Comparison of ENCODE assay signal across 13 cellular contexts in the genomic region with DNA sequence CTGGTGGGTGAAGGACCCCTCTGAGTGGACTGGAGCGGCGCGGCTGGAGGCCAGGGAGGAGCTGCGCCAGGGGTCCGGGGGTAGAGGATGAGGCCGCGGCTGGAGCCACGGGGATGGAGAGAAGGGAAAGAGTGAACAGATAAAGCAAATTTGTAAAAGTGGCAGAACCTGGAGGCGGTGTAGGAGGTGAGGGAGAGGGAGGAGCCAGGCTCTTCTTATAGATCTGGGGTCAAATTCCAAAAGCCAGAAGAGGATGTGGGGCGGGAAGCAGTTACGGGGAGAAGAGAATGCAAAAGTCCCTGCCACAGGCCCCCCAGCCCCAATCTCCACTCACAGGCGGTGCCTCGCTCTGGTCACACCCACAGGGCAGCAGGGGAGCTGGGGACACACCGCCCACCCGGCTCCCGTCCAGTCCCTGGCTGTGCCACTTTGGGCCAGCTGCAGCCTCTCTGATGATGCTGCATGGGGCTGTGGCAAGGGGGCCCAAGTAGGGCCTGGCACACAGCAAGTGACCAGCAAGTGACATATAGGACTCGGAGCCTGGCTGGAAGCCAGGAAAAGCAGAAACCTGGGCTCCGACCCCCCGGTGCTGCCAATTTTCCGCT. TPM values are rescaled to one million over a fixed set of nuclear protein-coding genes. Genes with fewer than 3 reads are reported as not detected.
A peak's percentile ranks its signal among the peaks of the same experiment; 100 is the strongest.
DNase-seq lines count a peak whose midpoint lies in the region; ATAC-seq, FAIRE-seq and TF ChIP-seq lines count a peak whose summit lies in the region.
"Had no signal": no experiment of that assay in that cellular context is flagged by ENCODE, and none has a peak within 500 bp of the region (broad histone marks: within the 10 kb centered on the region; RNA-seq: fewer than 3 reads in every experiment).

No MANE protein-coding gene starts in this region.

- H3K56ac ChIP-seq in IMR-90 (ENCODE audit: extremely low read depth, insufficient read depth, low read length): no peak overlapping the region

- H4K91ac ChIP-seq in IMR-90 (ENCODE audit: insufficient read depth, low read depth, low read length): no peak overlapping the region

- no peaks in the 10 kb centered on the region for H4K20me1 ChIP-seq in IMR-90 (ENCODE audit: insufficient read depth, low read length)

- no peak overlapping the region for H2AK5ac ChIP-seq in IMR-90 (ENCODE audit: low read depth, low read length)

- no peak overlapping the region for H3K9ac ChIP-seq in IMR-90 (ENCODE audit: low read depth, low read length)

- no peak overlapping the region for H4K5ac ChIP-seq in IMR-90 (ENCODE audit: low read depth, low read length)

- H3K4me3 Mint-ChIP-seq in Caco-2 (ENCODE audit: unreplicated experiment): peak overlapping the region; percentile 75
- H3K4me3 Mint-ChIP-seq in neural crest cell: peak overlapping the region; percentile 62

- H3K27me3 ChIP-seq in Caco-2 (replicated peaks; ENCODE audit: control insufficient read depth, insufficient read depth, low read length) (no peaks in the 10 kb centered on the region; the same call in 1 of the 2 replicates), IMR-90 (ENCODE audit: control insufficient read depth, insufficient read depth, low read length) (peaks cover 23% of the 10 kb centered on the region)

- H3K4me2 ChIP-seq in IMR-90 (ENCODE audit: low read depth, low read length): no peak overlapping the region; the same call in 1 of the 2 replicates

- H3K9me1 ChIP-seq in IMR-90 (ENCODE audit: insufficient read depth, low read length): no peaks in the 10 kb centered on the region; the same call in 1 of the 2 replicates

- H3K79me1 ChIP-seq in IMR-90 (ENCODE audit: low read depth in 1 of 2, low read length in 2 of 2): no peaks in the 10 kb centered on the region

- intact Hi-C loops in Caco-2 (cut with micrococcal nuclease; ENCODE audit: unreplicated experiment) (loop anchor here (2.0 kb wide), 1 partner anchor 188 kb away; no protein-coding TSS in a partner anchor), IMR-90 (cut with micrococcal nuclease) (no loop called here)

- H2BK5ac ChIP-seq in IMR-90 (ENCODE audit: low read depth, low read length, poor library complexity, severe bottlenecking): no peak overlapping the region

- POLR2A ChIA-PET in Caco-2 (lab: Charles Lee): no interaction called here
- POLR2A ChIA-PET in IMR-90 (lab: Charles Lee; ENCODE audit: unreplicated experiment): interaction anchor here (0.7 kb wide), 1 partner anchor 30 kb away, joined by 3 read pairs; no protein-coding TSS in a partner anchor

- no peak overlapping the region for H3K23ac ChIP-seq in IMR-90 (ENCODE audit: low read depth, low read length)

- TF ChIP-seq POLR2A in IMR-90 (IDR thresholded peaks at IDR 0.05; ENCODE audit: low read depth, low read length): no peak
- TF ChIP-seq POLR2A in GM12892 (IDR thresholded peaks at IDR 0.05; ENCODE audit: low read depth, low read length): no peak

- TF ChIP-seq RAD21 in IMR-90 (IDR thresholded peaks at IDR 0.05; ENCODE audit: low read length): no peak

- DNase-seq in Caco-2: peak in 1 of 2 experiments; percentile 34
- DNase-seq in IMR-90: no peak
- peak; percentile 31 for DNase-seq in coronary artery (ENCODE audit: low spot score)
- DNase-seq in neural crest cell (ENCODE audit: low read depth, low spot score): no peak
- no peak for DNase-seq in GM12892 (ENCODE audit: insufficient read length)
- no peak for DNase-seq in activated T-cell treated with anti-CD3 and anti-CD28 coated beads, Interleukin-2, amount 50 U/mL, for 1 hour

- CTCF ChIA-PET in Caco-2 (lab: Charles Lee) (interaction anchor here (0.5 to 2.5 kb wide), 23 partner anchors 9 to 666 kb away, joined by 3 to 25 read pairs (median 5); a partner anchor contains a TSS), IMR-90 (lab: Yijun Ruan, JAX) (interaction anchor here (1.0 to 1.4 kb wide), 3 partner anchors 29 to 257 kb away, joined by 3 to 4 read pairs (median 3); no protein-coding TSS in a partner anchor)

- H3K27ac ChIP-seq in IMR-90 (ENCODE audit: insufficient read depth, low read length) (no peak overlapping the region), coronary artery (no peak overlapping the region)
- H3K27ac ChIP-seq: epithelial cell of prostate, suprapubic skin had no signal

- peaks cover 11% of the 10 kb centered on the region for H3K4me1 ChIP-seq in Caco-2
- H3K4me1 ChIP-seq in IMR-90 (ENCODE audit: control insufficient read depth, insufficient read depth, low read length): no peaks in the 10 kb centered on the region

- FAIRE-seq in GM12892 (lab: Jason Lieb, UNC): no peak

- WGBS in IMR-90 (ENCODE audit: extremely low coverage in 2 of 2, insufficient read length in 1 of 2), 2 experiments: 9% methylated on average over 7 of the region's 20 CpGs; no CpG with 5 or more reads in 1 of the 2 experiments

- no peak overlapping the region for H3K14ac ChIP-seq in IMR-90 (replicated peaks; ENCODE audit: low read depth, low read length)

- BruUV-seq in Caco-2 (replicated peaks; lab: Mats Ljungman, UMichigan) (no TSS peak), IMR-90 (replicated peaks; lab: Mats Ljungman, UMichigan) (no TSS peak)

- in situ Hi-C loops in IMR-90 (cut with MboI; ENCODE audit: low sequenced_read_pairs): no loop called here

- H2BK20ac ChIP-seq in IMR-90 (ENCODE audit: low read depth, low read length): no peak overlapping the region

- H3K9me3 ChIP-seq in Caco-2 (no peaks in the 10 kb centered on the region), IMR-90 (ENCODE audit: control insufficient read depth, insufficient read depth, low read length) (no peaks in the 10 kb centered on the region)
- H3K9me3 ChIP-seq: sigmoid colon, suprapubic skin had no signal

- dilution Hi-C loops in IMR-90 (cut with HindIII; ENCODE audit: low sequenced_read_pairs, unreplicated experiment): no loop called here

- H3K4ac ChIP-seq in IMR-90 (ENCODE audit: low read depth, low read length): no peak overlapping the region

- H3K27ac Mint-ChIP-seq in Caco-2 (ENCODE audit: unreplicated experiment): no peak overlapping the region
- no peak overlapping the region for H3K27ac Mint-ChIP-seq in neural crest cell (ENCODE audit: unreplicated experiment)

- H3K9me3 Mint-ChIP-seq in Caco-2 (ENCODE audit: unreplicated experiment): no peaks in the 10 kb centered on the region
- no peaks in the 10 kb centered on the region for H3K9me3 Mint-ChIP-seq in neural crest cell

- no peak overlapping the region for H3K18ac ChIP-seq in IMR-90 (ENCODE audit: low read depth, low read length)

- H2BK15ac ChIP-seq in IMR-90 (ENCODE audit: low read depth, low read length): no peak overlapping the region

- no peak overlapping the region for H2BK120ac ChIP-seq in IMR-90 (ENCODE audit: low read depth, low read length)

- H3K36me3 ChIP-seq in Caco-2 (ENCODE audit: control insufficient read depth, insufficient read depth, low read length) (no peaks in the 10 kb centered on the region), IMR-90 (ENCODE audit: control insufficient read depth, insufficient read depth, low read length) (no peaks in the 10 kb centered on the region)
- H3K36me3 ChIP-seq: sigmoid colon, suprapubic skin had no signal

- H2AK9ac ChIP-seq in IMR-90 (replicated peaks; ENCODE audit: low read depth, low read length, poor library complexity): no peak overlapping the region

- H4K8ac ChIP-seq in IMR-90 (ENCODE audit: low read depth in 2 of 2, low read length in 2 of 2): no peak overlapping the region

- TF ChIP-seq CTCF in Caco-2 (IDR thresholded peaks at IDR 0.05; ENCODE audit: insufficient read depth in 1 of 2, low read depth in 1 of 2, low read length in 1 of 2, severe bottlenecking in 1 of 2, unreplicated experiment in 1 of 2) (no peak), IMR-90 (conservative IDR thresholded peaks at IDR 0.05; ENCODE audit: low read depth, low read length) (no peak), coronary artery (IDR thresholded peaks at IDR 0.05) (no peak), neural crest cell (conservative IDR thresholded peaks at IDR 0.05) (no peak)

- peaks cover 16% of the 10 kb centered on the region for H3K27me3 Mint-ChIP-seq in Caco-2 (ENCODE audit: insufficient read depth, unreplicated experiment)
- no peaks in the 10 kb centered on the region for H3K27me3 Mint-ChIP-seq in neural crest cell (ENCODE audit: low read depth)

- peak overlapping the region; percentile 96 for H2AFZ ChIP-seq in IMR-90 (replicated peaks; ENCODE audit: low read length, poor library complexity)

- peaks cover 6% of the 10 kb centered on the region for H3K4me1 Mint-ChIP-seq in Caco-2 (ENCODE audit: low read depth, unreplicated experiment)
- H3K4me1 Mint-ChIP-seq in neural crest cell: peaks cover 29% of the 10 kb centered on the region

- no peak for ATAC-seq in IMR-90 (ENCODE audit: low read depth)
- no peak for ATAC-seq in HG03045 (IDR thresholded peaks at IDR 0.05; ENCODE audit: unreplicated experiment)
- no peak for ATAC-seq in GM21825 (IDR thresholded peaks at IDR 0.05; ENCODE audit: unreplicated experiment)

- H3K4me3 ChIP-seq in Caco-2 (ENCODE audit: low read depth, low read length) (peak overlapping the region; percentile 45), IMR-90 (ENCODE audit: insufficient read depth, low read depth, low read length) (no peak overlapping the region), coronary artery (peak overlapping the region; percentile 74)

- H3K36me3 Mint-ChIP-seq in Caco-2 (ENCODE audit: insufficient read depth, unreplicated experiment) (no peaks in the 10 kb centered on the region), neural crest cell (ENCODE audit: low read depth) (no peaks in the 10 kb centered on the region)

TF ChIP-seq in IMR-90, 13 proteins besides CTCF, POLR2A, EP300 and RAD21 (continues in another document):
- no peak for TF ChIP-seq MAFK (IDR thresholded peaks at IDR 0.05; ENCODE audit: low read depth, low read length)

RNA-seq across cellular contexts. Expression of a gene that starts 11.1 kb away (rescaled TPM):
- total RNA-seq in Caco-2 (2022) (0.30 and 0.54 TPM in 2 replicates), IMR-90 (2012; rRNA removed) (not detected in 2 replicates), neural crest cell (42.5 and 50.2 TPM in 2 replicates)
- 0.03 TPM in 2 replicates for polyA plus RNA-seq in IMR-90 (2012; rRNA removed)
- polyA plus RNA-seq in IMR-90 (2012; cell fraction: cytosol; rRNA removed): 0.01 and 0.11 TPM in 2 replicates
- polyA plus RNA-seq in IMR-90 (2012; cell fraction: nucleus; rRNA removed; ENCODE audit: low replicate concordance): 0.03 and 0.10 TPM in 2 replicates
- polyA plus RNA-seq in GM12892 (2012; ENCODE audit: missing spikeins): 0.17 TPM
- total RNA-seq: MCF 10A; T-helper 2 cell treated with Interferon-gamma antibody and Interleukin-4, amounts not matched to agents 100 ng/mL and 5 ng/mL, for 36 hours had no signal

RNA-seq across cellular contexts. Expression of a gene that starts 43.4 kb away (rescaled TPM):
- total RNA-seq in Caco-2 (2022) (not detected in 2 replicates), IMR-90 (2012; rRNA removed) (not detected in 2 replicates), neural crest cell (1.2 TPM in 1 of 2 replicates, not detected in the other)
- not detected in 2 replicates for polyA plus RNA-seq in IMR-90 (2012; rRNA removed)
- not detected in 2 replicates for polyA plus RNA-seq in IMR-90 (2012; cell fraction: cytosol; rRNA removed)
- not detected in 2 replicates for polyA plus RNA-seq in IMR-90 (2012; cell fraction: nucleus; rRNA removed; ENCODE audit: low replicate concordance)
- not detected for polyA plus RNA-seq in GM12892 (2012; ENCODE audit: missing spikeins)
- total RNA-seq: MCF 10A; sigmoid colon; suprapubic skin; T-helper 2 cell treated with Interferon-gamma antibody and Interleukin-4, amounts not matched to agents 100 ng/mL and 5 ng/mL, for 36 hours had no signal
- polyA plus RNA-seq: sigmoid colon had no signal

RNA-seq across cellular contexts. Expression of a gene that starts 46.1 kb away (rescaled TPM):
- 27.7 and 27.9 TPM in 2 replicates for total RNA-seq in Caco-2 (2022)
- total RNA-seq in IMR-90 (2012; rRNA removed): 12.2 and 15.3 TPM in 2 replicates
- polyA plus RNA-seq in IMR-90 (2012; rRNA removed): 54.1 and 68.6 TPM in 2 replicates
- polyA plus RNA-seq in IMR-90 (2012; cell fraction: cytosol; rRNA removed): 48.6 and 171 TPM in 2 replicates
- polyA plus RNA-seq in IMR-90 (2012; cell fraction: nucleus; rRNA removed; ENCODE audit: low replicate concordance): 32.6 and 78.6 TPM in 2 replicates
- 10.9 and 13.5 TPM in 2 replicates for total RNA-seq in neural crest cell
- polyA plus RNA-seq in GM12892 (2012; ENCODE audit: missing spikeins): 5.8 TPM

Comparison
In these comparisons a context has a peak if more than half of its experiments do, and no peak if none do; other contexts are left out.
1. RNA of a gene that starts 11.1 kb away (total RNA-seq): 42.5 to 50.2 TPM in neural crest cell; 0.30 to 0.54 TPM in Caco-2 and not detected in IMR-90; every median in the first group is over 10 times any median in the second.